ENCODE assay signal across 1 cellular context in genomic region chr2:104734937-104735586, GRCh38.
TF ChIP-seq lines count a peak whose summit lies in the region.

No MANE protein-coding gene starts in this region.

TF ChIP-seq in GM12878, 131 proteins besides CTCF, POLR2A, EP300 and RAD21 (continued from another document):
- TF ChIP-seq ZNF24 (IDR thresholded peaks at IDR 0.05), result no peak
- no peak for TF ChIP-seq MYB (IDR thresholded peaks at IDR 0.05; ENCODE audit: borderline replicate concordance, low read depth, low read length)
- peak; percentile 34; the same call in 1 of the 2 replicates for TF ChIP-seq RUNX3 (IDR thresholded peaks at IDR 0.05; ENCODE audit: low read length)
